In the genomic region with DNA sequence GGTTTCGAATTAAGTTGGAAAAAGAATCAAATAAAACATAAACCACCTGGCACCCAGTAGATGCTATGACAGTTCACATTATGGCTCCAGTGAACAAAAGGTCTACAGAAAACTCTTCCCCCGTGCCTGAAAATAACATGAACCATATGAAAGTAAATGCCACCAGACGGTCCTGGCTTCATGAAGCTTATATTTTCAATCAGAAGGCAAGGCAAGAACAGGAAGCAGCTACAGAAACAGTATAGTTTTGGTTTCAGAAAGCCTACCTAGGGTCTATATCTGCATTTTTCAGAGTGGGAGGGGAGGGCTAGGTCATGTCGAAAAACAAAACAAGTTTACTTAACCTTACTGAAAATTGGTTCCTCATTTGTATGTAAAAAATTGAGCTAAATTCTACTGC, we compare ENCODE assay signal across 10 cellular contexts. TPM values are rescaled to one million over a fixed set of nuclear protein-coding genes. Genes with fewer than 3 reads are reported as not detected.
A peak's percentile ranks its signal among the peaks of the same experiment; 100 is the strongest.
DNase-seq lines count a peak whose midpoint lies in the region; ATAC-seq and TF ChIP-seq lines count a peak whose summit lies in the region.
"Had no signal": no experiment of that assay in that cellular context is flagged by ENCODE, and none has a peak within 500 bp of the region (broad histone marks: within the 10 kb centered on the region; RNA-seq: fewer than 3 reads in every experiment).

No MANE protein-coding gene starts in this region.

- H3K4me2 ChIP-seq in BLaER1 treated with 17β-estradiol and CSF1 and Interleukin-3, amounts not matched to agents 10 nM and 100 nM, result peak overlapping the region; percentile 52 to 93 (median 84)

- intact Hi-C loops in dorsolateral prefrontal cortex (cut with DNase I) (no loop called here), tibial artery (cut with DNase I; ENCODE audit: low total_unique reads) (loop anchor here (10.0 kb wide), 1 partner anchor 157 kb away; the partner anchor contains the start of genes DDIAS and PRCP)

- H3K4me1 ChIP-seq in BLaER1 treated with 17β-estradiol and CSF1 and Interleukin-3, amounts not matched to agents 10 nM and 100 nM, result peaks cover 25 to 51% (median 32%) of the 10 kb centered on the region in 10 experiments
- H3K4me1 ChIP-seq in Peyer's patch (no peaks in the 10 kb centered on the region), tibial artery (peaks cover 0 to 24% (median 12%) of the 10 kb centered on the region in 4 donors)

- no peak overlapping the region for H3K4me3 ChIP-seq in BLaER1 treated with 17β-estradiol and CSF1 and Interleukin-3, amounts not matched to agents 10 nM and 100 nM
- H3K4me3 ChIP-seq in dorsolateral prefrontal cortex (no peak overlapping the region), Peyer's patch (no peak overlapping the region), tibial artery (no peak overlapping the region)

- H3K36me3 ChIP-seq in BLaER1 treated with 17β-estradiol and CSF1 and Interleukin-3, amounts not matched to agents 10 nM and 100 nM, result no peaks in the 10 kb centered on the region; a peak in 1 of 22 replicates
- no peaks in the 10 kb centered on the region for H3K36me3 ChIP-seq in Peyer's patch
- no peaks in the 10 kb centered on the region for H3K36me3 ChIP-seq in tibial artery

- H3K27me3 ChIP-seq in BLaER1 treated with 17β-estradiol and CSF1 and Interleukin-3, amounts not matched to agents 10 nM and 100 nM, result no peaks in the 10 kb centered on the region
- H3K27me3 ChIP-seq in dorsolateral prefrontal cortex (no peaks in the 10 kb centered on the region), Peyer's patch (no peaks in the 10 kb centered on the region), tibial artery (no peaks in the 10 kb centered on the region)

- no peak for TF ChIP-seq POLR2A in Peyer's patch (IDR thresholded peaks at IDR 0.05)

- peaks cover 0 to 12% (median 6%) of the 10 kb centered on the region in 11 experiments; a peak in 9 of 22 replicates for H3K9me3 ChIP-seq in BLaER1 treated with 17β-estradiol and CSF1 and Interleukin-3, amounts not matched to agents 10 nM and 100 nM (replicated peaks in 1 of 11)
- H3K9me3 ChIP-seq in Peyer's patch (no peaks in the 10 kb centered on the region), tibial artery (no peaks in the 10 kb centered on the region)

- peak overlapping the region in 1 of 11 experiments; percentile 58; a peak in 2 of 22 replicates for H3K9ac ChIP-seq in BLaER1 treated with 17β-estradiol and CSF1 and Interleukin-3, amounts not matched to agents 10 nM and 100 nM

- H4K20me1 ChIP-seq in BLaER1 treated with 17β-estradiol and CSF1 and Interleukin-3, amounts not matched to agents 10 nM and 100 nM, result no peaks in the 10 kb centered on the region

- ATAC-seq in GM19023 (IDR thresholded peaks at IDR 0.05; ENCODE audit: unreplicated experiment) (peak; percentile 62), HG02938 (IDR thresholded peaks at IDR 0.05; ENCODE audit: unreplicated experiment) (peak; percentile 73)

- H3K27ac ChIP-seq in BLaER1 treated with 17β-estradiol and CSF1 and Interleukin-3, amounts not matched to agents 10 nM and 100 nM, result peak overlapping the region in 8 of 11 experiments; percentile 40 to 74 (median 68); a peak in 12 of 22 replicates
- H3K27ac ChIP-seq in dorsolateral prefrontal cortex (peak overlapping the region in 4 of 59 donors; percentile 3 to 18 (median 8)), Peyer's patch (peak overlapping the region in 2 of 4 donors; percentile 77), tibial artery (no peak overlapping the region)

- peak; percentile 70 for DNase-seq in OCI-M1 (lab: John Stamatoyannopoulos, UW)
- DNase-seq in dorsolateral prefrontal cortex, result no peak
- DNase-seq in Peyer's patch, result no peak
- no peak for DNase-seq in OCI-M2 (lab: John Stamatoyannopoulos, UW; ENCODE audit: unreplicated experiment)
- no peak for DNase-seq in tibial artery
- DNase-seq: cortex of kidney, IMR-90 had no signal

- TF ChIP-seq CTCF in dorsolateral prefrontal cortex (IDR thresholded peaks at IDR 0.05 in 54 of 56, conservative IDR thresholded peaks at IDR 0.05 in 2 of 56; ENCODE audit: low read depth in 1 of 56, partially characterized antibody in 56 of 56) (no peak), Peyer's patch (IDR thresholded peaks at IDR 0.05) (no peak), tibial artery (IDR thresholded peaks at IDR 0.05) (no peak)

RNA-seq across cellular contexts. Expression of gene RAB30, which starts 9.8 kb away (rescaled TPM):
- total RNA-seq in dorsolateral prefrontal cortex (100 to 1,000 TPM in 7 of 120 experiments, 10 to 100 TPM in 113; 47.5 to 117 (median 77.0) TPM), Peyer's patch (10 to 100 TPM in 2 of 4 donors, 1 to 10 TPM in 2; 3.4 to 54.8 (median 11.5) TPM)

Comparison
In these comparisons a context has a peak if more than half of its experiments do, and no peak if none do; other contexts are left out.
1. H3K27ac ChIP-seq: peak in BLaER1 treated with 17β-estradiol and CSF1 and Interleukin-3, amounts not matched to agents 10 nM and 100 nM (8 of 11); none in tibial artery (0 of 2).